ENCODE assay signal across 19 cellular contexts in genomic region chr14:104400355-104400754, GRCh38.
DNase-seq lines count a peak whose midpoint lies in the region; ATAC-seq and TF ChIP-seq lines count a peak whose summit lies in the region.
"Had no signal": no experiment of that assay in that cellular context is flagged by ENCODE, and none has a peak within 500 bp of the region (broad histone marks: within the 10 kb centered on the region; RNA-seq: fewer than 3 reads in every experiment).

No MANE protein-coding gene starts in this region.

- whole genome bisulfite sequencing in heart right ventricle, 2 donors: 75 to 80% methylated on average over 4 of the region's 4 CpGs
- 78% methylated on average over 4 of the region's 4 CpGs for WGBS in esophagus muscularis mucosa

- TF ChIP-seq EP300 in esophagus muscularis mucosa (IDR thresholded peaks at IDR 0.05): no peak

- in situ Hi-C loops in HAP-1 (cut with MboI; ENCODE audit: low sequenced_read_pairs): no loop called here

- ATAC-seq in Right ventricle myocardium inferior (no peak), heart right ventricle (no peak), sciatic nerve (no peak), HG03432 (IDR thresholded peaks at IDR 0.05; ENCODE audit: unreplicated experiment) (no peak), HG03139 (IDR thresholded peaks at IDR 0.05; ENCODE audit: unreplicated experiment) (no peak)

- no peaks in the 10 kb centered on the region for H3K27me3 ChIP-seq in heart right ventricle
- peaks cover 0 to 27% (median 0%) of the 10 kb centered on the region in 4 donors for H3K27me3 ChIP-seq in esophagus muscularis mucosa
- H3K27me3 ChIP-seq in HAP-1 (ENCODE audit: low read depth): peaks cover 9% of the 10 kb centered on the region
- H3K27me3 ChIP-seq: Peyer's patch, SJSA1 had no signal

- TF ChIP-seq POLR2A in esophagus muscularis mucosa (IDR thresholded peaks at IDR 0.05; ENCODE audit: low read depth): no peak

- no peak overlapping the region for H3K27ac ChIP-seq in heart right ventricle
- H3K27ac ChIP-seq in HEK293 (ENCODE audit: extremely low read depth, low read depth, low read length): no peak overlapping the region
- no peak overlapping the region for H3K27ac ChIP-seq in esophagus muscularis mucosa (replicated peaks in 1 of 4)
- H3K27ac ChIP-seq: HL-60, Peyer's patch, SJSA1 had no signal

- H3K4me1 ChIP-seq in heart right ventricle (peaks cover 0 to 14% (median 4%) of the 10 kb centered on the region in 9 donors), HEK293 (ENCODE audit: control insufficient read depth, insufficient read depth, low read length) (no peaks in the 10 kb centered on the region), esophagus muscularis mucosa (no peaks in the 10 kb centered on the region), HAP-1 (no peaks in the 10 kb centered on the region)
- H3K4me1 ChIP-seq: Peyer's patch, SJSA1 had no signal

- H3K4me3 ChIP-seq in heart right ventricle: no peak overlapping the region
- no peak overlapping the region for H3K4me3 ChIP-seq in HEK293 (ENCODE audit: low read depth, low read length)
- H3K4me3 ChIP-seq in esophagus muscularis mucosa: no peak overlapping the region
- H3K4me3 ChIP-seq in HAP-1: no peak overlapping the region
- H3K4me3 ChIP-seq: Peyer's patch, SJSA1 had no signal

- intact Hi-C loops in Right ventricle myocardium inferior (cut with DNase I): no loop called here
- intact Hi-C loops in heart right ventricle (cut with DNase I): no loop called here
- intact Hi-C loops in esophagus muscularis mucosa (cut with DNase I): no loop called here
- intact Hi-C loops in sciatic nerve (cut with DNase I): no loop called here

- DNase-seq in Right ventricle myocardium inferior (ENCODE audit: missing footprints): peak; percentile 57
- no peak for DNase-seq in heart right ventricle
- DNase-seq in esophagus muscularis mucosa (ENCODE audit: extremely low spot score): peak; percentile 77
- DNase-seq in sciatic nerve (ENCODE audit: low spot score): peak; percentile 35
- DNase-seq in HAP-1 (ENCODE audit: low spot score in 2 of 2): no peak
- DNase-seq: 8988T; GOT3; KBM-7; NCI-H1105; NCI-H146; NCI-H2029; NCI-H774; NK-92 treated with Interleukin-12 subunit alpha and Interleukin-12 subunit beta, amount 100 ng/mL, for 24 hours; Peyer's patch had no signal

- POLR2A ChIA-PET in HEK293 (lab: Yijun Ruan, JAX): no interaction called here

- CTCF ChIA-PET in HEK293 (lab: Yijun Ruan, JAX): no interaction called here

- TF ChIP-seq CTCF in heart right ventricle (IDR thresholded peaks at IDR 0.05) (no peak), HEK293 (tag by site-specific recombination; IDR thresholded peaks at IDR 0.05) (no peak), esophagus muscularis mucosa (IDR thresholded peaks at IDR 0.05) (no peak)

- H3K36me3 ChIP-seq in heart right ventricle (no peaks in the 10 kb centered on the region), HEK293 (ENCODE audit: control insufficient read depth in 2 of 2, insufficient read depth in 1 of 2, low read length in 2 of 2) (no peaks in the 10 kb centered on the region), esophagus muscularis mucosa (no peaks in the 10 kb centered on the region), HAP-1 (replicated peaks) (no peaks in the 10 kb centered on the region)
- H3K36me3 ChIP-seq: Peyer's patch, SJSA1 had no signal

- peaks cover 0 to 21% (median 7%) of the 10 kb centered on the region in 11 donors for H3K9me3 ChIP-seq in heart right ventricle
- H3K9me3 ChIP-seq in HEK293 (ENCODE audit: control insufficient read depth, insufficient read depth, low read depth, low read length): no peaks in the 10 kb centered on the region; the same call in 1 of the 2 replicates
- H3K9me3 ChIP-seq in esophagus muscularis mucosa: peaks cover 0 to 34% (median 24%) of the 10 kb centered on the region in 4 donors
- H3K9me3 ChIP-seq in HAP-1: no peaks in the 10 kb centered on the region; the same call in 1 of the 2 replicates

TF ChIP-seq in HEK293, 187 proteins besides CTCF, POLR2A, EP300 and RAD21:
- peak; percentile 58; the same call in 1 of the 2 replicates for TF ChIP-seq ZFHX2 (tag by site-specific recombination; conservative IDR thresholded peaks at IDR 0.05)
- TF ChIP-seq ZSCAN4 (tag by site-specific recombination; IDR thresholded peaks at IDR 0.05): no peak
- no peak for TF ChIP-seq KLF7 (tag by site-specific recombination; IDR thresholded peaks at IDR 0.05; ENCODE audit: borderline replicate concordance)
- no peak for TF ChIP-seq ZBTB10 (tag by site-specific recombination; IDR thresholded peaks at IDR 0.05)

Comparison
In these comparisons a context has a peak if more than half of its experiments do, and no peak if none do; other contexts are left out.
1. DNase-seq: peak in Right ventricle myocardium inferior (single experiment), esophagus muscularis mucosa (single experiment) and sciatic nerve (single experiment); none in heart right ventricle (0 of 2) and HAP-1 (0 of 2).